Comparison of ENCODE assay signal across 8 cellular contexts in genomic region chr2:233711312-233712008, GRCh38. TPM values are rescaled to one million over a fixed set of nuclear protein-coding genes. Genes with fewer than 3 reads are reported as not detected.
DNase-seq lines count a peak whose midpoint lies in the region; TF ChIP-seq lines count a peak whose summit lies in the region.

No MANE protein-coding gene starts in this region.

- CTCF ChIA-PET in SK-N-SH (lab: Yijun Ruan, JAX) = interaction anchor here (0.5 to 2.4 kb wide), 23 partner anchors 10 to 826 kb away, joined by 3 to 12 read pairs (median 3); partner anchors contain the start of genes UGT1A3 and USP40
- CTCF ChIA-PET in activated naive CD4-positive, alpha-beta T cell treated with anti-CD3 and anti-CD28 coated beads, Interleukin-2, amount 10 ng/mL, durations not matched to agents 7 days and 5 days (lab: Charles Lee) = interaction anchor here (0.6 to 2.1 kb wide), 10 partner anchors 8 to 307 kb away, joined by 3 to 5 read pairs (median 4); no protein-coding TSS in a partner anchor

- intact Hi-C loops in head of caudate nucleus (cut with DNase I) (loop anchor here (5.0 kb wide), 1 partner anchor 264 kb away; no protein-coding TSS in a partner anchor), posterior vena cava (cut with DNase I) (no loop called here)

- TF ChIP-seq EP300 in SK-N-SH (IDR thresholded peaks at IDR 0.05; ENCODE audit: borderline replicate concordance in 1 of 2, low read depth in 1 of 2, low read length in 1 of 2) = no peak

- POLR2A ChIA-PET in SK-N-SH (lab: Yijun Ruan, JAX) = no interaction called here

- H3K9me3 Mint-ChIP-seq in activated naive CD4-positive, alpha-beta T cell treated with anti-CD3 and anti-CD28 coated beads, Interleukin-2, amount 10 ng/mL, durations not matched to agents 7 days and 5 days = no peaks in the 10 kb centered on the region

- no peak overlapping the region for H3K9ac ChIP-seq in SK-N-SH

- no peaks in the 10 kb centered on the region for H3K9me3 ChIP-seq in SK-N-SH

- H2AFZ ChIP-seq in SK-N-SH (ENCODE audit: low read depth) = no peak overlapping the region

- no peak overlapping the region for H3K4me3 Mint-ChIP-seq in activated naive CD4-positive, alpha-beta T cell treated with anti-CD3 and anti-CD28 coated beads, Interleukin-2, amount 10 ng/mL, durations not matched to agents 7 days and 5 days

- H3K27ac ChIP-seq in SK-N-SH (ENCODE audit: low read depth in 2 of 2, low read length in 1 of 2) = no peak overlapping the region

- H3K4me2 ChIP-seq in SK-N-SH = no peak overlapping the region

- peaks cover 4% of the 10 kb centered on the region for H3K4me1 Mint-ChIP-seq in activated naive CD4-positive, alpha-beta T cell treated with anti-CD3 and anti-CD28 coated beads, Interleukin-2, amount 10 ng/mL, durations not matched to agents 7 days and 5 days

- H3K79me2 ChIP-seq in SK-N-SH (ENCODE audit: insufficient read depth) = no peaks in the 10 kb centered on the region

- H3K27ac Mint-ChIP-seq in activated naive CD4-positive, alpha-beta T cell treated with anti-CD3 and anti-CD28 coated beads, Interleukin-2, amount 10 ng/mL, durations not matched to agents 7 days and 5 days = no peak overlapping the region

- WGBS in SK-N-SH (ENCODE audit: low lambda C conversion rate) = 4% methylated on average over 5 of the region's 11 CpGs

- H3K9me2 ChIP-seq in SK-N-SH = no peaks in the 10 kb centered on the region

- peak; percentile 89 for TF ChIP-seq CTCF in SK-N-SH (IDR thresholded peaks at IDR 0.05)

- peak; percentile 52 for DNase-seq in NK-92 treated with Interleukin-12 subunit alpha and Interleukin-12 subunit beta, amount 100 ng/mL, for 24 hours (lab: John Stamatoyannopoulos, UW)
- no peak for DNase-seq in NK-92 (lab: John Stamatoyannopoulos, UW; ENCODE audit: unreplicated experiment)
- peak; percentile 73 for DNase-seq in LoVo (ENCODE audit: low spot score)
- DNase-seq in SK-N-SH = peak; percentile 67
- DNase-seq in activated naive CD4-positive, alpha-beta T cell treated with anti-CD3 and anti-CD28 coated beads, Interleukin-2, amount 10 ng/mL, durations not matched to agents 7 days and 5 days = peak; percentile 82
- peak; percentile 64 to 94 (median 84) for DNase-seq in head of caudate nucleus
- peak; percentile 89 for DNase-seq in posterior vena cava (ENCODE audit: low spot score)
- DNase-seq in ureter (ENCODE audit: low spot score) = peak; percentile 83

- peak; percentile 82 for TF ChIP-seq RAD21 in SK-N-SH (IDR thresholded peaks at IDR 0.05; ENCODE audit: low read length)

- H3K36me3 Mint-ChIP-seq in activated naive CD4-positive, alpha-beta T cell treated with anti-CD3 and anti-CD28 coated beads, Interleukin-2, amount 10 ng/mL, durations not matched to agents 7 days and 5 days = no peaks in the 10 kb centered on the region

- no peaks in the 10 kb centered on the region for H3K27me3 ChIP-seq in SK-N-SH (ENCODE audit: insufficient read depth)

- peak overlapping the region in 1 of 2 experiments; percentile 1; a peak in 1 of 4 replicates for H3K4me3 ChIP-seq in SK-N-SH (ENCODE audit: low read depth in 2 of 2, low read length in 1 of 2)

- no peaks in the 10 kb centered on the region for H3K36me3 ChIP-seq in SK-N-SH (replicated peaks in 1 of 2; ENCODE audit: control insufficient read depth in 1 of 2, insufficient read depth in 2 of 2, low read length in 1 of 2)

- no peaks in the 10 kb centered on the region for H4K20me1 ChIP-seq in SK-N-SH (ENCODE audit: insufficient read depth)

- H3F3A ChIP-seq in SK-N-SH (replicated peaks; ENCODE audit: insufficient read depth) = peaks cover 2% of the 10 kb centered on the region

- peaks cover 34% of the 10 kb centered on the region for H3K27me3 Mint-ChIP-seq in activated naive CD4-positive, alpha-beta T cell treated with anti-CD3 and anti-CD28 coated beads, Interleukin-2, amount 10 ng/mL, durations not matched to agents 7 days and 5 days

- peaks cover 0 to 13% of the 10 kb centered on the region in 2 experiments; a peak in 2 of 4 replicates for H3K4me1 ChIP-seq in SK-N-SH (ENCODE audit: control insufficient read depth in 1 of 2, insufficient read depth in 2 of 2, low read depth in 1 of 2, low read length in 1 of 2)

TF ChIP-seq in SK-N-SH, 30 proteins besides CTCF, POLR2A, EP300 and RAD21:
- TF ChIP-seq, protein P1, sequence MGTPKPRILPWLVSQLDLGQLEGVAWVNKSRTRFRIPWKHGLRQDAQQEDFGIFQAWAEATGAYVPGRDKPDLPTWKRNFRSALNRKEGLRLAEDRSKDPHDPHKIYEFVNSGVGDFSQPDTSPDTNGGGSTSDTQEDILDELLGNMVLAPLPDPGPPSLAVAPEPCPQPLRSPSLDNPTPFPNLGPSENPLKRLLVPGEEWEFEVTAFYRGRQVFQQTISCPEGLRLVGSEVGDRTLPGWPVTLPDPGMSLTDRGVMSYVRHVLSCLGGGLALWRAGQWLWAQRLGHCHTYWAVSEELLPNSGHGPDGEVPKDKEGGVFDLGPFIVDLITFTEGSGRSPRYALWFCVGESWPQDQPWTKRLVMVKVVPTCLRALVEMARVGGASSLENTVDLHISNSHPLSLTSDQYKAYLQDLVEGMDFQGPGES (IDR thresholded peaks at IDR 0.05; ENCODE audit: low read depth, low read length) = no peak
- TF ChIP-seq NRF1 (IDR thresholded peaks at IDR 0.05; ENCODE audit: low read depth, low read length) (no peak), SMC3 (IDR thresholded peaks at IDR 0.05; ENCODE audit: low read depth, low read length) (peak; percentile 80), MAX (IDR thresholded peaks at IDR 0.05; ENCODE audit: low read depth) (no peak)
- TF ChIP-seq, protein P2, sequence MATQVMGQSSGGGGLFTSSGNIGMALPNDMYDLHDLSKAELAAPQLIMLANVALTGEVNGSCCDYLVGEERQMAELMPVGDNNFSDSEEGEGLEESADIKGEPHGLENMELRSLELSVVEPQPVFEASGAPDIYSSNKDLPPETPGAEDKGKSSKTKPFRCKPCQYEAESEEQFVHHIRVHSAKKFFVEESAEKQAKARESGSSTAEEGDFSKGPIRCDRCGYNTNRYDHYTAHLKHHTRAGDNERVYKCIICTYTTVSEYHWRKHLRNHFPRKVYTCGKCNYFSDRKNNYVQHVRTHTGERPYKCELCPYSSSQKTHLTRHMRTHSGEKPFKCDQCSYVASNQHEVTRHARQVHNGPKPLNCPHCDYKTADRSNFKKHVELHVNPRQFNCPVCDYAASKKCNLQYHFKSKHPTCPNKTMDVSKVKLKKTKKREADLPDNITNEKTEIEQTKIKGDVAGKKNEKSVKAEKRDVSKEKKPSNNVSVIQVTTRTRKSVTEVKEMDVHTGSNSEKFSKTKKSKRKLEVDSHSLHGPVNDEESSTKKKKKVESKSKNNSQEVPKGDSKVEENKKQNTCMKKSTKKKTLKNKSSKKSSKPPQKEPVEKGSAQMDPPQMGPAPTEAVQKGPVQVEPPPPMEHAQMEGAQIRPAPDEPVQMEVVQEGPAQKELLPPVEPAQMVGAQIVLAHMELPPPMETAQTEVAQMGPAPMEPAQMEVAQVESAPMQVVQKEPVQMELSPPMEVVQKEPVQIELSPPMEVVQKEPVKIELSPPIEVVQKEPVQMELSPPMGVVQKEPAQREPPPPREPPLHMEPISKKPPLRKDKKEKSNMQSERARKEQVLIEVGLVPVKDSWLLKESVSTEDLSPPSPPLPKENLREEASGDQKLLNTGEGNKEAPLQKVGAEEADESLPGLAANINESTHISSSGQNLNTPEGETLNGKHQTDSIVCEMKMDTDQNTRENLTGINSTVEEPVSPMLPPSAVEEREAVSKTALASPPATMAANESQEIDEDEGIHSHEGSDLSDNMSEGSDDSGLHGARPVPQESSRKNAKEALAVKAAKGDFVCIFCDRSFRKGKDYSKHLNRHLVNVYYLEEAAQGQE (IDR thresholded peaks at IDR 0.05; ENCODE audit: low read depth, low read length) = peak; percentile 60; the same call in 1 of the 2 replicates
TF ChIP-seq in SK-N-SH: peak in this region for 2.

RNA-seq across cellular contexts. Expression of gene UGT1A5, which starts 1.2 kb away (rescaled TPM):
- not detected in 2 replicates for polyA plus RNA-seq in SK-N-SH (2012; rRNA removed)
- not detected in 2 replicates for polyA plus RNA-seq in SK-N-SH (2012; cell fraction: cytosol; rRNA removed)
- not detected in 2 replicates for polyA plus RNA-seq in SK-N-SH (2012; cell fraction: nucleus; rRNA removed)
- total RNA-seq in posterior vena cava (not detected), ureter (21.3 TPM)

RNA-seq across cellular contexts. Expression of gene UGT1A4, which starts 7.1 kb away (rescaled TPM):
- polyA plus RNA-seq in SK-N-SH (2012; rRNA removed) = not detected in 2 replicates
- not detected in 2 replicates for polyA plus RNA-seq in SK-N-SH (2012; cell fraction: cytosol; rRNA removed)
- not detected in 2 replicates for polyA plus RNA-seq in SK-N-SH (2012; cell fraction: nucleus; rRNA removed)
- not detected for total RNA-seq in posterior vena cava
- 23.2 TPM for total RNA-seq in ureter

RNA-seq across cellular contexts. Expression of gene UGT1A3, which starts 17.4 kb away (rescaled TPM):
- not detected in 2 replicates for polyA plus RNA-seq in SK-N-SH (2012; rRNA removed)
- polyA plus RNA-seq in SK-N-SH (2012; cell fraction: cytosol; rRNA removed) = not detected in 2 replicates
- not detected in 2 replicates for polyA plus RNA-seq in SK-N-SH (2012; cell fraction: nucleus; rRNA removed)
- total RNA-seq in posterior vena cava = not detected
- total RNA-seq in ureter = 20.8 TPM

RNA-seq across cellular contexts. Expression of gene UGT1A6, which starts 18.8 kb away (rescaled TPM):
- not detected in 2 replicates for polyA plus RNA-seq in SK-N-SH (2012; rRNA removed)
- polyA plus RNA-seq in SK-N-SH (2012; cell fraction: cytosol; rRNA removed) = not detected in 2 replicates
- not detected in 2 replicates for polyA plus RNA-seq in SK-N-SH (2012; cell fraction: nucleus; rRNA removed)
- total RNA-seq in posterior vena cava (not detected), ureter (134 TPM)

RNA-seq across cellular contexts. Expression of gene UGT1A7, which starts 29.8 kb away (rescaled TPM):
- not detected in 2 replicates for polyA plus RNA-seq in SK-N-SH (2012; rRNA removed)
- not detected in 2 replicates for polyA plus RNA-seq in SK-N-SH (2012; cell fraction: cytosol; rRNA removed)
- polyA plus RNA-seq in SK-N-SH (2012; cell fraction: nucleus; rRNA removed) = not detected in 2 replicates
- total RNA-seq in posterior vena cava (not detected), ureter (7.7 TPM)

Comparison
In these comparisons a context has a peak if more than half of its experiments do, and no peak if none do; other contexts are left out.
1. RNA of gene UGT1A5, which starts 1.2 kb away (total RNA-seq): 21.3 TPM in ureter (single experiment); not detected in posterior vena cava; every median in the first group is over 10 times any median in the second.
2. RNA of gene UGT1A4, which starts 7.1 kb away (total RNA-seq): 23.2 TPM in ureter (single experiment); not detected in posterior vena cava; every median in the first group is over 10 times any median in the second.
3. RNA of gene UGT1A3, which starts 17.4 kb away (total RNA-seq): 20.8 TPM in ureter (single experiment); not detected in posterior vena cava; every median in the first group is over 10 times any median in the second.